ENCODE assay signal across 1 cellular context in genomic region chr10:44976352-44977198, GRCh38.
TF ChIP-seq lines count a peak whose summit lies in the region.

No MANE protein-coding gene starts in this region.

TF ChIP-seq in GM12878, 131 proteins besides CTCF, POLR2A, EP300 and RAD21:
- TF ChIP-seq SPI1 (IDR thresholded peaks at IDR 0.05; ENCODE audit: borderline replicate concordance, insufficient read depth, low read depth, low read length) = no peak
- TF ChIP-seq SMAD1 (IDR thresholded peaks at IDR 0.05; ENCODE audit: low read depth, partially characterized antibody) = no peak
- TF ChIP-seq POU2F2 (IDR thresholded peaks at IDR 0.05; ENCODE audit: borderline replicate concordance, low read depth, low read length) = peak; percentile 40; the same call in 1 of the 3 replicates
- TF ChIP-seq KDM1A (IDR thresholded peaks at IDR 0.05; ENCODE audit: borderline replicate concordance) = no peak
- TF ChIP-seq MLLT1 (IDR thresholded peaks at IDR 0.05) = no peak
- TF ChIP-seq STAT1 (conservative IDR thresholded peaks at IDR 0.05) = no peak
- no peak for TF ChIP-seq POLR2AphosphoS2 (IDR thresholded peaks at IDR 0.05; ENCODE audit: low read depth, low read length)
TF ChIP-seq in GM12878: peak in this region for 1.
